Comparison of ENCODE assay signal across 17 cellular contexts in the genomic region with DNA sequence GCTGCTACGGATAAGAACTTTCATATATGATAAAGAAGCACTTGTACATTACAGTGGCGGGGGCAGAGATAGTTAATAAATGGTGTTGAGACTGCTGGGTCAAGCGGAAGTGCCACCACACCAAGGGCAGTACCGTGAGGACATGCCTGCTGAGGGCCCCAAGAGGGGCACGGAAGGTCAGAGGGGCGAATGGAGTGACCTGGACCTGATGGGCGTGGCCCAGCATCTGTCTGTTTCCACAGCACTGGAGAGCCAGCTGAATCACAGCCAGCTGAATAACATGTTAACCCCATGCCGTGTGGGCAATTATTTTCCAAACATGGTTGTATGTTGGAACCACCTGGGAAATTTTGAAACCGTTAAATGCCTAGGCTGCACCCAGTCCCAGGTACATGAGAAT.
"Had no signal": no experiment of that assay in that cellular context is flagged by ENCODE, and none has a peak within 500 bp of the region (broad histone marks: within the 10 kb centered on the region; RNA-seq: fewer than 3 reads in every experiment).

No MANE protein-coding gene starts in this region.

- DNase-seq: activated CD4-positive, alpha-beta T cell treated with anti-CD3 and anti-CD28 coated beads, Interleukin-2, amount 50 U/mL, for 4 hours; activated naive CD4-positive, alpha-beta T cell treated with anti-CD3 and anti-CD28 coated beads, Interleukin-2, amount 10 ng/mL, durations not matched to agents 7 days and 5 days; activated T-cell treated with anti-CD3 and anti-CD28 coated beads, Interleukin-2, amount 50 U/mL, for 1 hour; dermis blood vessel endothelial cell; effector memory CD8-positive, alpha-beta T cell; gastrocnemius medialis; heart right ventricle; left cardiac atrium; naive thymus-derived CD8-positive, alpha-beta T cell; stimulated activated CD4-positive, alpha-beta T cell treated with anti-CD3 and anti-CD28 coated beads, Interleukin-12 subunit alpha, Interleukin-12 subunit beta, amount 100 ng/mL, for 4 hours; stimulated activated CD4-positive, alpha-beta T cell treated with anti-CD3 and anti-CD28 coated beads, Interleukin-2, amount 100 ng/mL, for 24 hours; stimulated activated naive CD4-positive, alpha-beta T cell; upper lobe of left lung had no signal

- H3K36me3 ChIP-seq: gastrocnemius medialis, neutrophil had no signal

- H3K4me3 Mint-ChIP-seq: activated naive CD4-positive, alpha-beta T cell treated with anti-CD3 and anti-CD28 coated beads, Interleukin-2, amount 10 ng/mL, durations not matched to agents 7 days and 5 days; effector memory CD8-positive, alpha-beta T cell; naive thymus-derived CD8-positive, alpha-beta T cell had no signal

- H3K27me3 Mint-ChIP-seq: effector memory CD8-positive, alpha-beta T cell; naive thymus-derived CD8-positive, alpha-beta T cell had no signal

- H3K27me3 ChIP-seq: gastrocnemius medialis, heart right ventricle, neutrophil, suprapubic skin, upper lobe of left lung had no signal

- H3K4me1 ChIP-seq: gastrocnemius medialis, heart right ventricle, suprapubic skin, upper lobe of left lung had no signal

- H3K4me3 ChIP-seq: gastrocnemius medialis, heart right ventricle, lung, suprapubic skin, upper lobe of left lung had no signal

- H3K27ac Mint-ChIP-seq: activated naive CD4-positive, alpha-beta T cell treated with anti-CD3 and anti-CD28 coated beads, Interleukin-2, amount 10 ng/mL, durations not matched to agents 7 days and 5 days; activated T-helper 2 cell treated with anti-CD3 and anti-CD28 coated beads, Interferon-gamma antibody, Interleukin-2, Interleukin-4, amounts not matched to agents 10 μg/mL and 5 μg/mL and 100 μg/mL, durations not matched to agents 14 hours and 24 hours and 36 hours had no signal

- H3K4me1 Mint-ChIP-seq: activated naive CD4-positive, alpha-beta T cell treated with anti-CD3 and anti-CD28 coated beads, Interleukin-2, amount 10 ng/mL, durations not matched to agents 7 days and 5 days had no signal

- H3K36me3 Mint-ChIP-seq: activated naive CD4-positive, alpha-beta T cell treated with anti-CD3 and anti-CD28 coated beads, Interleukin-2, amount 10 ng/mL, durations not matched to agents 7 days and 5 days had no signal

- H3K27ac ChIP-seq: gastrocnemius medialis, heart right ventricle, neutrophil, suprapubic skin, upper lobe of left lung had no signal

- ATAC-seq: effector memory CD8-positive, alpha-beta T cell; gastrocnemius medialis; naive thymus-derived CD8-positive, alpha-beta T cell had no signal

- H3K9me3 ChIP-seq: gastrocnemius medialis, neutrophil, suprapubic skin, upper lobe of left lung had no signal

- H3K9me3 Mint-ChIP-seq: activated naive CD4-positive, alpha-beta T cell treated with anti-CD3 and anti-CD28 coated beads, Interleukin-2, amount 10 ng/mL, durations not matched to agents 7 days and 5 days; activated T-helper 2 cell treated with anti-CD3 and anti-CD28 coated beads, Interferon-gamma antibody, Interleukin-2, Interleukin-4, amounts not matched to agents 10 μg/mL and 5 μg/mL and 100 μg/mL, durations not matched to agents 14 hours and 24 hours and 36 hours; effector memory CD8-positive, alpha-beta T cell had no signal
